ENCODE assay signal across 9 cellular contexts in genomic region chr11:95248666-95249467, GRCh38. TPM values are rescaled to one million over a fixed set of nuclear protein-coding genes. Genes with fewer than 3 reads are reported as not detected.
DNase-seq lines count a peak whose midpoint lies in the region; ATAC-seq and TF ChIP-seq lines count a peak whose summit lies in the region.
"Had no signal": no experiment of that assay in that cellular context is flagged by ENCODE, and none has a peak within 500 bp of the region (broad histone marks: within the 10 kb centered on the region; RNA-seq: fewer than 3 reads in every experiment).

No MANE protein-coding gene starts in this region.

- peak; percentile 78 for ATAC-seq in GM19328 (IDR thresholded peaks at IDR 0.05; ENCODE audit: unreplicated experiment)
- ATAC-seq in HG03025 (IDR thresholded peaks at IDR 0.05; ENCODE audit: low FRiP score, unreplicated experiment), result peak; percentile 78

- H3K36me3 Mint-ChIP-seq in brain, result no peaks in the 10 kb centered on the region
- no peaks in the 10 kb centered on the region for H3K36me3 Mint-ChIP-seq in endothelial cell (ENCODE audit: low read depth, unreplicated experiment)

- H3K27ac Mint-ChIP-seq in brain (peak overlapping the region; percentile 73 to 96 (median 82)), endothelial cell (ENCODE audit: unreplicated experiment) (no peak overlapping the region)

- DNase-seq in cerebellar cortex (ENCODE audit: low spot score) (no peak), HuH-7 (ENCODE audit: low spot score) (no peak), NCI-H2081 treated with DMSO at 0.1 percent for 48 hours (lab: John Stamatoyannopoulos, UW) (no peak), endothelial cell (ENCODE audit: low spot score) (no peak)
- DNase-seq: erythroblast had no signal

- no peaks in the 10 kb centered on the region for H3K27me3 Mint-ChIP-seq in brain
- no peaks in the 10 kb centered on the region for H3K27me3 Mint-ChIP-seq in endothelial cell (ENCODE audit: unreplicated experiment)

- no peak for TF ChIP-seq CTCF in brain (conservative IDR thresholded peaks at IDR 0.05)
- TF ChIP-seq CTCF in endothelial cell (IDR thresholded peaks at IDR 0.05; ENCODE audit: unreplicated experiment), result no peak

- peak overlapping the region; percentile 42; the same call in 1 of the 2 replicates for H3K4me3 ChIP-seq in GM08714 (ENCODE audit: low read length)

- H3K4me3 Mint-ChIP-seq in brain, result peak overlapping the region in 2 of 5 experiments; percentile 10 to 15
- no peak overlapping the region for H3K4me3 Mint-ChIP-seq in endothelial cell (ENCODE audit: unreplicated experiment)

- H3K4me1 Mint-ChIP-seq in brain (peaks cover 55% of the 10 kb centered on the region), endothelial cell (ENCODE audit: unreplicated experiment) (peaks cover 8% of the 10 kb centered on the region)

- H3K9me3 Mint-ChIP-seq in brain (peaks cover 0 to 3% (median 0%) of the 10 kb centered on the region in 5 experiments), endothelial cell (ENCODE audit: unreplicated experiment) (no peaks in the 10 kb centered on the region)

RNA-seq across cellular contexts. Expression of gene SESN3, which starts 17.9 kb away (rescaled TPM):
- polyA plus RNA-seq in brain (ENCODE audit: insufficient read depth, low read depth, low replicate concordance), result 6.6 TPM
- 94.5 TPM for total RNA-seq in endothelial cell (ENCODE audit: unreplicated experiment)
